In genomic region chr16:3459401-3460090, GRCh38 we compare ENCODE assay signal across 7 cellular contexts. TPM values are rescaled to one million over a fixed set of nuclear protein-coding genes. Genes with fewer than 3 reads are reported as not detected.
A peak's percentile ranks its signal among the peaks of the same experiment; 100 is the strongest.
DNase-seq lines count a peak whose midpoint lies in the region; ATAC-seq and TF ChIP-seq lines count a peak whose summit lies in the region.

No MANE protein-coding gene starts in this region.

- H2AFZ ChIP-seq in HCT116 (ENCODE audit: low read depth, low read length, poor library complexity, severe bottlenecking): no peak overlapping the region

- H3K9me3 ChIP-seq in HCT116 (ENCODE audit: control insufficient read depth in 1 of 2, insufficient read depth in 1 of 2, low read depth in 1 of 2, low read length in 2 of 2): no peaks in the 10 kb centered on the region
- no peaks in the 10 kb centered on the region for H3K9me3 ChIP-seq in right atrium auricular region
- H3K9me3 ChIP-seq in spleen: no peaks in the 10 kb centered on the region

- no peak for TF ChIP-seq POLR2A in HCT116 (IDR thresholded peaks at IDR 0.05; ENCODE audit: borderline replicate concordance, extremely low read depth, insufficient read depth, insufficient read length)
- no peak for TF ChIP-seq POLR2A in spleen (IDR thresholded peaks at IDR 0.05)

- H3K27ac ChIP-seq in HCT116 (ENCODE audit: low read depth, low read length): no peak overlapping the region
- H3K27ac ChIP-seq in right atrium auricular region: peak overlapping the region; percentile 97 to 99
- peak overlapping the region in 7 of 8 donors; percentile 96 to 99 (median 98) for H3K27ac ChIP-seq in spleen

- H3K4me2 ChIP-seq in HCT116 (ENCODE audit: low read length): peak overlapping the region; percentile 86

- intact Hi-C loops in HCT116 (cut with micrococcal nuclease): loop anchor here (5.0 kb wide), 1 partner anchor 272 kb away; the partner anchor contains the start of gene OR1F1
- intact Hi-C loops in spleen (cut with DNase I; ENCODE audit: low total_unique reads): loop anchor here (10.0 kb wide), 1 partner anchor 185 kb away; no protein-coding TSS in a partner anchor

- DNase-seq in HCT116 (ENCODE audit: low read depth, low spot score): no peak
- peak; percentile 32 to 56 for DNase-seq in activated CD4-positive, alpha-beta T cell treated with anti-CD3 and anti-CD28 coated beads, Interleukin-2, amount 50 U/mL, for 48 hours
- no peak for DNase-seq in right atrium auricular region (ENCODE audit: low spot score)
- DNase-seq in spleen: no peak
- DNase-seq in GM10248 (ENCODE audit: extremely low spot score): no peak
- no peak for DNase-seq in HuH-7 (ENCODE audit: low spot score)
- DNase-seq in RKO (ENCODE audit: low spot score): no peak

- CTCF ChIA-PET in HCT116 (lab: Charles Lee) (no interaction called here), GM10248 (lab: Yijun Ruan, JAX) (no interaction called here)

- H3K27me3 ChIP-seq in HCT116 (ENCODE audit: insufficient read depth, low read length) (no peaks in the 10 kb centered on the region), right atrium auricular region (no peaks in the 10 kb centered on the region), spleen (replicated peaks in 1 of 7) (no peaks in the 10 kb centered on the region)

- 67 to 76% (median 72%) methylated on average over 9 of the region's 9 CpGs for WGBS in spleen, 5 donors

- no peak for TF ChIP-seq RAD21 in HCT116 (IDR thresholded peaks at IDR 0.05; ENCODE audit: low read depth)

- H3K9ac ChIP-seq in HCT116 (ENCODE audit: low read length): peak overlapping the region; percentile 79

- no peaks in the 10 kb centered on the region for H3K9me2 ChIP-seq in HCT116 (ENCODE audit: insufficient read depth)

- H3K4me1 ChIP-seq in HCT116 (ENCODE audit: control insufficient read depth in 1 of 2, insufficient read depth in 2 of 2, low read length in 2 of 2): peaks cover 21 to 29% of the 10 kb centered on the region in 2 experiments
- H3K4me1 ChIP-seq in right atrium auricular region: peaks cover 0 to 80% of the 10 kb centered on the region in 2 donors
- peaks cover 36 to 84% (median 69%) of the 10 kb centered on the region in 6 donors for H3K4me1 ChIP-seq in spleen

- H3K36me3 ChIP-seq in HCT116 (ENCODE audit: control insufficient read depth in 1 of 2, insufficient read depth in 2 of 2, low read length in 2 of 2) (no peaks in the 10 kb centered on the region), right atrium auricular region (no peaks in the 10 kb centered on the region), spleen (peaks cover 0 to 11% (median 0%) of the 10 kb centered on the region in 6 donors)

- H3K4me3 ChIP-seq in HCT116 (replicated peaks in 1 of 2; ENCODE audit: low read depth in 1 of 2, low read length in 2 of 2): peak overlapping the region; percentile 79 to 93
- peak overlapping the region in 1 of 2 donors; percentile 84 for H3K4me3 ChIP-seq in right atrium auricular region
- peak overlapping the region in 7 of 8 donors; percentile 4 to 87 (median 68) for H3K4me3 ChIP-seq in spleen

- H4K20me1 ChIP-seq in HCT116 (ENCODE audit: insufficient read depth): no peaks in the 10 kb centered on the region

- RAD21 ChIA-PET in HCT116 (lab: Charles Lee; ENCODE audit: low non-redundant PET in 1 of 2, low total read pairs in 2 of 2, uncharacterized antibody in 2 of 2, unreplicated experiment in 2 of 2): no interaction called here

- POLR2A ChIA-PET in HCT116 (lab: Charles Lee): no interaction called here
- POLR2A ChIA-PET in GM10248 (lab: Yijun Ruan, JAX): no interaction called here

- peaks cover 63% of the 10 kb centered on the region for H3K79me2 ChIP-seq in HCT116 (ENCODE audit: insufficient read depth, low read length)

- TF ChIP-seq CTCF in HCT116 (IDR thresholded peaks at IDR 0.05 in 2 of 3, conservative IDR thresholded peaks at IDR 0.05 in 1 of 3; ENCODE audit: borderline replicate concordance in 1 of 3, insufficient read depth in 1 of 3, low read depth in 2 of 3, low read length in 2 of 3) (no peak), right atrium auricular region (IDR thresholded peaks at IDR 0.05) (no peak), spleen (IDR thresholded peaks at IDR 0.05 in 8 of 11, conservative IDR thresholded peaks at IDR 0.05 in 3 of 11) (no peak), GM10248 (IDR thresholded peaks at IDR 0.05; ENCODE audit: control extremely low read depth, extremely low read depth, low read depth, missing control alignments) (no peak)

- TSS peak; percentile 51 for BruUV-seq in HCT116 (replicated peaks; lab: Mats Ljungman, UMichigan)

- no peak for ATAC-seq in HCT116

TF ChIP-seq in HCT116, 20 proteins besides CTCF, POLR2A, EP300 and RAD21:
- no peak for TF ChIP-seq FOSL1 (IDR thresholded peaks at IDR 0.05; ENCODE audit: low read depth)
- no peak for TF ChIP-seq CEBPB (IDR thresholded peaks at IDR 0.05; ENCODE audit: low read depth)
- TF ChIP-seq EGR1 (IDR thresholded peaks at IDR 0.05; ENCODE audit: low read depth): no peak
- TF ChIP-seq YY1 (IDR thresholded peaks at IDR 0.05; ENCODE audit: extremely low read depth, insufficient replicate concordance, low read depth, low read length): no peak
- no peak for TF ChIP-seq EZH2 (IDR thresholded peaks at IDR 0.05)
- TF ChIP-seq TCF7L2 (IDR thresholded peaks at IDR 0.05; ENCODE audit: borderline replicate concordance, extremely low read depth, insufficient read depth, insufficient read length): no peak
- no peak for TF ChIP-seq CBX3 (IDR thresholded peaks at IDR 0.05; ENCODE audit: low read depth)
- no peak for TF ChIP-seq SIN3A (IDR thresholded peaks at IDR 0.05; ENCODE audit: low read depth)
- no peak for TF ChIP-seq SRF (IDR thresholded peaks at IDR 0.05; ENCODE audit: low read depth)
- no peak for TF ChIP-seq ZBTB33 (IDR thresholded peaks at IDR 0.05; ENCODE audit: extremely low read depth, insufficient replicate concordance, low read length)
- no peak for TF ChIP-seq SP1 (IDR thresholded peaks at IDR 0.05; ENCODE audit: low read depth)
- TF ChIP-seq EZH2phosphoT487 (IDR thresholded peaks at IDR 0.05; ENCODE audit: borderline replicate concordance): no peak
- no peak for TF ChIP-seq ZNF274 (IDR thresholded peaks at IDR 0.05; ENCODE audit: low read depth, low read length)

RNA-seq across cellular contexts. Expression of gene NAA60, which starts 16.1 kb away (rescaled TPM):
- total RNA-seq in HCT116 (2021; ENCODE audit: unreplicated experiment) (32.2 TPM), right atrium auricular region (10 to 100 TPM; 28.1 to 29.1 TPM), spleen (10 to 100 TPM; 35.0 to 85.9 (median 51.2) TPM)
- 24.6 and 25.4 TPM in 2 replicates for polyA plus RNA-seq in HCT116 (2012)
- polyA plus RNA-seq in spleen: 10 to 100 TPM; 27.2 to 40.3 (median 33.8) TPM

RNA-seq across cellular contexts. Expression of gene ZNF597, which starts 16.2 kb away (rescaled TPM):
- total RNA-seq in HCT116 (2021; ENCODE audit: unreplicated experiment) (3.2 TPM), right atrium auricular region (1 to 10 TPM; 1.3 to 2.2 TPM), spleen (1 to 10 TPM; 2.4 to 4.6 (median 3.7) TPM)
- 0.95 and 1.1 TPM in 2 replicates for polyA plus RNA-seq in HCT116 (2012)
- polyA plus RNA-seq in spleen: 1 to 10 TPM in 2 of 3 donors, under 1 TPM in 1; 0.78 to 1.3 (median 1.2) TPM

RNA-seq across cellular contexts. Expression of gene C16orf90, which starts 35.7 kb away (rescaled TPM):
- not detected for total RNA-seq in HCT116 (2021; ENCODE audit: unreplicated experiment)
- polyA plus RNA-seq in HCT116 (2012): not detected in 2 replicates
- not detected for total RNA-seq in right atrium auricular region
- total RNA-seq in spleen: not detected
- not detected for polyA plus RNA-seq in spleen

RNA-seq across cellular contexts. Expression of gene CLUAP1, which starts 41.3 kb away (rescaled TPM):
- 27.4 TPM for total RNA-seq in HCT116 (2021; ENCODE audit: unreplicated experiment)
- polyA plus RNA-seq in HCT116 (2012): 18.8 and 23.3 TPM in 2 replicates
- 10 to 100 TPM in 1 of 2 donors, 1 to 10 TPM in 1; 8.8 to 10.9 TPM for total RNA-seq in right atrium auricular region
- 10 to 100 TPM in 6 of 7 donors, 1 to 10 TPM in 1; 9.8 to 19.7 (median 14.9) TPM for total RNA-seq in spleen
- 1 to 10 TPM; 4.0 to 9.2 (median 9.0) TPM for polyA plus RNA-seq in spleen

RNA-seq across cellular contexts. Expression of gene ZNF174, which starts 58.5 kb away (rescaled TPM):
- 8.2 TPM for total RNA-seq in HCT116 (2021; ENCODE audit: unreplicated experiment)
- 3.8 and 4.9 TPM in 2 replicates for polyA plus RNA-seq in HCT116 (2012)
- total RNA-seq in right atrium auricular region: 10 to 100 TPM; 10.2 to 16.5 TPM
- total RNA-seq in spleen: 10 to 100 TPM in 5 of 7 donors, 1 to 10 TPM in 2; 8.1 to 16.1 (median 12.5) TPM
- polyA plus RNA-seq in spleen: 1 to 10 TPM; 3.0 to 5.9 (median 5.6) TPM

Comparison
In these comparisons a context has a peak if more than half of its experiments do, and no peak if none do; other contexts are left out.
1. DNase-seq: peak in activated CD4-positive, alpha-beta T cell treated with anti-CD3 and anti-CD28 coated beads, Interleukin-2, amount 50 U/mL, for 48 hours (2 of 2); none in HCT116 (single experiment), right atrium auricular region (single experiment), spleen (single experiment), GM10248 (single experiment), HuH-7 (single experiment) and RKO (single experiment).